2 cellular contexts compared by ENCODE assay signal in the genomic region with DNA sequence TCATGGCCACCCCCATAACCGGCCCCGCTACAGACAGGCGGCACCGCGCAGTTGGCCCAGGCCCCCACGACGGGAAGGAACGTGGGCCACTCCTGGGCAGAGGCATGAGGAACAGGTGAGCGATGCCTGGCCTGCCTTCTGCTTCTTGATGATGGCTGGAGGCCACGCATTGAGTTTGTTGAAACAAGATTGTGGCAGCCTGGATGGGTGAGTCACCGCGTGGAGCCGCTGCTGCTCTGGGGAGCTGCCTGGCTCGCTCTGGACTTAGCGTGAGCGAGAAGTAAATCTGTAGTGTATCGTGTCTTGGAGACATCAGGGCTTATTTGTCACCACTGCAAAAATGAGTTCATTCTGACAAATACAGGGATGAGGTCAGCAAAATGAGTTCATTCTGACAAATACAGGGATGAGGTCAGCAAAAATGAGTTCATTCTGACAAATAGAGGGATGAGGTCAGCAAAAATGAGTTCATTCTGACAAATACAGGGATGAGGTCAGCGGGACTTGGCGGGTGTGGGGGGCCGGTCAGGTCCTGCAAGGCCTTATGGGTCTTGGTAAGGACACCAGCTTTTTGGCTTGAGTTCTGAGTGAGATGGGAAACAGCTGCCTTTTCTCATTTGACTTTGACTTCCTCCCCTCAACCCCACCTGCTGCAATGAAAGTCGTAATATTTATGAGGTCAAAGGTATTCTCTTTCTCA.
TF ChIP-seq lines count a peak whose summit lies in the region.

No MANE protein-coding gene starts in this region.

TF ChIP-seq in HEK293, 187 proteins besides CTCF, POLR2A, EP300 and RAD21 (continued from another document and continues in another):
- TF ChIP-seq, protein P1, sequence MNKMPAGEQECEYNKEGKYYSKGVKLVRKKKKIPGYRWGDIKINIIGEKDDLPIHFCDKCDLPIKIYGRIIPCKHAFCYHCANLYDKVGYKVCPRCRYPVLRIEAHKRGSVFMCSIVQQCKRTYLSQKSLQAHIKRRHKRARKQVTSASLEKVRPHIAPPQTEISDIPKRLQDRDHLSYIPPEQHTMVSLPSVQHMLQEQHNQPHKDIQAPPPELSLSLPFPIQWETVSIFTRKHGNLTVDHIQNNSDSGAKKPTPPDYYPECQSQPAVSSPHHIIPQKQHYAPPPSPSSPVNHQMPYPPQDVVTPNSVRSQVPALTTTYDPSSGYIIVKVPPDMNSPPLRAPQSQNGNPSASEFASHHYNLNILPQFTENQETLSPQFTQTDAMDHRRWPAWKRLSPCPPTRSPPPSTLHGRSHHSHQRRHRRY (tag by site-specific recombination; IDR thresholded peaks at IDR 0.05) = no peak
- TF ChIP-seq ZNF501 (tag by site-specific recombination; IDR thresholded peaks at IDR 0.05) (peak; percentile 86), PRDM1 (tag by site-specific recombination; IDR thresholded peaks at IDR 0.05) (no peak), ZNF776 (tag by site-specific recombination; IDR thresholded peaks at IDR 0.05; ENCODE audit: borderline replicate concordance) (no peak), ZNF621 (tag by site-specific recombination; IDR thresholded peaks at IDR 0.05) (peak; percentile 84; the same call in 1 of the 2 replicates), ZNF416 (tag by site-specific recombination; IDR thresholded peaks at IDR 0.05) (peak; percentile 80; the same call in 1 of the 2 replicates), ZBTB21 (tag by site-specific recombination; IDR thresholded peaks at IDR 0.05) (peak; percentile 99), ZNF24 (tag by site-specific recombination; IDR thresholded peaks at IDR 0.05) (peak; percentile 99), ZNF202 (tag by site-specific recombination; IDR thresholded peaks at IDR 0.05; ENCODE audit: borderline replicate concordance) (peak; percentile 97), ZNF335 (tag by site-specific recombination; conservative IDR thresholded peaks at IDR 0.05) (peak; percentile 67)
- TF ChIP-seq, protein P2, sequence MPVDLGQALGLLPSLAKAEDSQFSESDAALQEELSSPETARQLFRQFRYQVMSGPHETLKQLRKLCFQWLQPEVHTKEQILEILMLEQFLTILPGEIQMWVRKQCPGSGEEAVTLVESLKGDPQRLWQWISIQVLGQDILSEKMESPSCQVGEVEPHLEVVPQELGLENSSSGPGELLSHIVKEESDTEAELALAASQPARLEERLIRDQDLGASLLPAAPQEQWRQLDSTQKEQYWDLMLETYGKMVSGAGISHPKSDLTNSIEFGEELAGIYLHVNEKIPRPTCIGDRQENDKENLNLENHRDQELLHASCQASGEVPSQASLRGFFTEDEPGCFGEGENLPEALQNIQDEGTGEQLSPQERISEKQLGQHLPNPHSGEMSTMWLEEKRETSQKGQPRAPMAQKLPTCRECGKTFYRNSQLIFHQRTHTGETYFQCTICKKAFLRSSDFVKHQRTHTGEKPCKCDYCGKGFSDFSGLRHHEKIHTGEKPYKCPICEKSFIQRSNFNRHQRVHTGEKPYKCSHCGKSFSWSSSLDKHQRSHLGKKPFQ (tag by site-specific recombination; IDR thresholded peaks at IDR 0.05) = no peak
- TF ChIP-seq, protein P3, sequence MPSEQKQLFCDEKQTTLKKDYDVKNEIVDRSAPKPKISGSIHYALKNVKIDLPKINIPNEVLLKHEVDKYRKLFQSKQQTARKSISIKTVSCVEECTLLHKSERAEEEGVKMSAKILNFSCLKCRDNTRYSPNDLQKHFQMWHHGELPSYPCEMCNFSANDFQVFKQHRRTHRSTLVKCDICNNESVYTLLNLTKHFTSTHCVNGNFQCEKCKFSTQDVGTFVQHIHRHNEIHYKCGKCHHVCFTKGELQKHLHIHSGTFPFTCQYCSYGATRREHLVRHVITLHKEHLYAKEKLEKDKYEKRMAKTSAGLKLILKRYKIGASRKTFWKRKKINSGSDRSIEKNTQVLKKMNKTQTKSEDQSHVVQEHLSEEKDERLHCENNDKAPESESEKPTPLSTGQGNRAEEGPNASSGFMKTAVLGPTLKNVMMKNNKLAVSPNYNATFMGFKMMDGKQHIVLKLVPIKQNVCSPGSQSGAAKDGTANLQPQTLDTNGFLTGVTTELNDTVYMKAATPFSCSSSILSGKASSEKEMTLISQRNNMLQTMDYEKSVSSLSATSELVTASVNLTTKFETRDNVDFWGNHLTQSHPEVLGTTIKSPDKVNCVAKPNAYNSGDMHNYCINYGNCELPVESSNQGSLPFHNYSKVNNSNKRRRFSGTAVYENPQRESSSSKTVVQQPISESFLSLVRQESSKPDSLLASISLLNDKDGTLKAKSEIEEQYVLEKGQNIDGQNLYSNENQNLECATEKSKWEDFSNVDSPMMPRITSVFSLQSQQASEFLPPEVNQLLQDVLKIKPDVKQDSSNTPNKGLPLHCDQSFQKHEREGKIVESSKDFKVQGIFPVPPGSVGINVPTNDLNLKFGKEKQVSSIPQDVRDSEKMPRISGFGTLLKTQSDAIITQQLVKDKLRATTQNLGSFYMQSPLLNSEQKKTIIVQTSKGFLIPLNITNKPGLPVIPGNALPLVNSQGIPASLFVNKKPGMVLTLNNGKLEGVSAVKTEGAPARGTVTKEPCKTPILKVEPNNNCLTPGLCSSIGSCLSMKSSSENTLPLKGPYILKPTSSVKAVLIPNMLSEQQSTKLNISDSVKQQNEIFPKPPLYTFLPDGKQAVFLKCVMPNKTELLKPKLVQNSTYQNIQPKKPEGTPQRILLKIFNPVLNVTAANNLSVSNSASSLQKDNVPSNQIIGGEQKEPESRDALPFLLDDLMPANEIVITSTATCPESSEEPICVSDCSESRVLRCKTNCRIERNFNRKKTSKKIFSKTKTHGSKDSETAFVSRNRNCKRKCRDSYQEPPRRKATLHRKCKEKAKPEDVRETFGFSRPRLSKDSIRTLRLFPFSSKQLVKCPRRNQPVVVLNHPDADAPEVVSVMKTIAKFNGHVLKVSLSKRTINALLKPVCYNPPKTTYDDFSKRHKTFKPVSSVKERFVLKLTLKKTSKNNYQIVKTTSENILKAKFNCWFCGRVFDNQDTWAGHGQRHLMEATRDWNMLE (tag by site-specific recombination; conservative IDR thresholded peaks at IDR 0.05; ENCODE audit: low read depth) = peak; percentile 76
- TF ChIP-seq, protein P4, sequence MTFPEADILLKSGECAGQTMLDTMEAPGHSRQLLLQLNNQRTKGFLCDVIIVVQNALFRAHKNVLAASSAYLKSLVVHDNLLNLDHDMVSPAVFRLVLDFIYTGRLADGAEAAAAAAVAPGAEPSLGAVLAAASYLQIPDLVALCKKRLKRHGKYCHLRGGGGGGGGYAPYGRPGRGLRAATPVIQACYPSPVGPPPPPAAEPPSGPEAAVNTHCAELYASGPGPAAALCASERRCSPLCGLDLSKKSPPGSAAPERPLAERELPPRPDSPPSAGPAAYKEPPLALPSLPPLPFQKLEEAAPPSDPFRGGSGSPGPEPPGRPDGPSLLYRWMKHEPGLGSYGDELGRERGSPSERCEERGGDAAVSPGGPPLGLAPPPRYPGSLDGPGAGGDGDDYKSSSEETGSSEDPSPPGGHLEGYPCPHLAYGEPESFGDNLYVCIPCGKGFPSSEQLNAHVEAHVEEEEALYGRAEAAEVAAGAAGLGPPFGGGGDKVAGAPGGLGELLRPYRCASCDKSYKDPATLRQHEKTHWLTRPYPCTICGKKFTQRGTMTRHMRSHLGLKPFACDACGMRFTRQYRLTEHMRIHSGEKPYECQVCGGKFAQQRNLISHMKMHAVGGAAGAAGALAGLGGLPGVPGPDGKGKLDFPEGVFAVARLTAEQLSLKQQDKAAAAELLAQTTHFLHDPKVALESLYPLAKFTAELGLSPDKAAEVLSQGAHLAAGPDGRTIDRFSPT (tag by site-specific recombination; IDR thresholded peaks at IDR 0.05) = peak; percentile 94

TF ChIP-seq in HepG2, 621 proteins besides CTCF, POLR2A, EP300 and RAD21 (continued from another document and continues in another):
- TF ChIP-seq, protein P5, sequence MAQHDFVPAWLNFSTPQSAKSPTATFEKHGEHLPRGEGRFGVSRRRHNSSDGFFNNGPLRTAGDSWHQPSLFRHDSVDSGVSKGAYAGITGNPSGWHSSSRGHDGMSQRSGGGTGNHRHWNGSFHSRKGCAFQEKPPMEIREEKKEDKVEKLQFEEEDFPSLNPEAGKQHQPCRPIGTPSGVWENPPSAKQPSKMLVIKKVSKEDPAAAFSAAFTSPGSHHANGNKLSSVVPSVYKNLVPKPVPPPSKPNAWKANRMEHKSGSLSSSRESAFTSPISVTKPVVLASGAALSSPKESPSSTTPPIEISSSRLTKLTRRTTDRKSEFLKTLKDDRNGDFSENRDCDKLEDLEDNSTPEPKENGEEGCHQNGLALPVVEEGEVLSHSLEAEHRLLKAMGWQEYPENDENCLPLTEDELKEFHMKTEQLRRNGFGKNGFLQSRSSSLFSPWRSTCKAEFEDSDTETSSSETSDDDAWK (CRISPR knock-in tag; IDR thresholded peaks at IDR 0.05) = no peak
- TF ChIP-seq ZFX (CRISPR knock-in tag; IDR thresholded peaks at IDR 0.05; ENCODE audit: low read depth) = no peak
- TF ChIP-seq CBX2 (IDR thresholded peaks at IDR 0.05; ENCODE audit: low read depth, low read length) = no peak
- no peak for TF ChIP-seq CBX2 (CRISPR knock-in tag; IDR thresholded peaks at IDR 0.05; ENCODE audit: low read depth)
- TF ChIP-seq IKZF1 (IDR thresholded peaks at IDR 0.05) = no peak
- TF ChIP-seq, protein P6, sequence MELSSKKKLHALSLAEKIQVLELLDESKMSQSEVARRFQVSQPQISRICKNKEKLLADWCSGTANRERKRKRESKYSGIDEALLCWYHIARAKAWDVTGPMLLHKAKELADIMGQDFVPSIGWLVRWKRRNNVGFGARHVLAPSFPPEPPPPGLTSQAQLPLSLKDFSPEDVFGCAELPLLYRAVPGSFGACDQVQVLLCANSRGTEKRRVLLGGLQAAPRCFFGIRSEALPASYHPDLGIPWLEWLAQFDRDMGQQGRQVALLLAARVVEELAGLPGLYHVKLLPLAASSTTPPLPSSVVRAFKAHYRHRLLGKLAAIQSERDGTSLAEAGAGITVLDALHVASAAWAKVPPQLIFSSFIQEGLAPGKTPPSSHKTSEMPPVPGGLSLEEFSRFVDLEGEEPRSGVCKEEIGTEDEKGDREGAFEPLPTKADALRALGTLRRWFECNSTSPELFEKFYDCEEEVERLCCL (CRISPR knock-in tag; IDR thresholded peaks at IDR 0.05; ENCODE audit: borderline replicate concordance) = no peak
- TF ChIP-seq ZNF644 (CRISPR knock-in tag; IDR thresholded peaks at IDR 0.05; ENCODE audit: low read depth) = 0 out of 2 replicates have a peak, but pooled peaks have one; percentile 36
- no peak for TF ChIP-seq ZNF282 (IDR thresholded peaks at IDR 0.05; ENCODE audit: partially characterized antibody)
- TF ChIP-seq, protein P7, sequence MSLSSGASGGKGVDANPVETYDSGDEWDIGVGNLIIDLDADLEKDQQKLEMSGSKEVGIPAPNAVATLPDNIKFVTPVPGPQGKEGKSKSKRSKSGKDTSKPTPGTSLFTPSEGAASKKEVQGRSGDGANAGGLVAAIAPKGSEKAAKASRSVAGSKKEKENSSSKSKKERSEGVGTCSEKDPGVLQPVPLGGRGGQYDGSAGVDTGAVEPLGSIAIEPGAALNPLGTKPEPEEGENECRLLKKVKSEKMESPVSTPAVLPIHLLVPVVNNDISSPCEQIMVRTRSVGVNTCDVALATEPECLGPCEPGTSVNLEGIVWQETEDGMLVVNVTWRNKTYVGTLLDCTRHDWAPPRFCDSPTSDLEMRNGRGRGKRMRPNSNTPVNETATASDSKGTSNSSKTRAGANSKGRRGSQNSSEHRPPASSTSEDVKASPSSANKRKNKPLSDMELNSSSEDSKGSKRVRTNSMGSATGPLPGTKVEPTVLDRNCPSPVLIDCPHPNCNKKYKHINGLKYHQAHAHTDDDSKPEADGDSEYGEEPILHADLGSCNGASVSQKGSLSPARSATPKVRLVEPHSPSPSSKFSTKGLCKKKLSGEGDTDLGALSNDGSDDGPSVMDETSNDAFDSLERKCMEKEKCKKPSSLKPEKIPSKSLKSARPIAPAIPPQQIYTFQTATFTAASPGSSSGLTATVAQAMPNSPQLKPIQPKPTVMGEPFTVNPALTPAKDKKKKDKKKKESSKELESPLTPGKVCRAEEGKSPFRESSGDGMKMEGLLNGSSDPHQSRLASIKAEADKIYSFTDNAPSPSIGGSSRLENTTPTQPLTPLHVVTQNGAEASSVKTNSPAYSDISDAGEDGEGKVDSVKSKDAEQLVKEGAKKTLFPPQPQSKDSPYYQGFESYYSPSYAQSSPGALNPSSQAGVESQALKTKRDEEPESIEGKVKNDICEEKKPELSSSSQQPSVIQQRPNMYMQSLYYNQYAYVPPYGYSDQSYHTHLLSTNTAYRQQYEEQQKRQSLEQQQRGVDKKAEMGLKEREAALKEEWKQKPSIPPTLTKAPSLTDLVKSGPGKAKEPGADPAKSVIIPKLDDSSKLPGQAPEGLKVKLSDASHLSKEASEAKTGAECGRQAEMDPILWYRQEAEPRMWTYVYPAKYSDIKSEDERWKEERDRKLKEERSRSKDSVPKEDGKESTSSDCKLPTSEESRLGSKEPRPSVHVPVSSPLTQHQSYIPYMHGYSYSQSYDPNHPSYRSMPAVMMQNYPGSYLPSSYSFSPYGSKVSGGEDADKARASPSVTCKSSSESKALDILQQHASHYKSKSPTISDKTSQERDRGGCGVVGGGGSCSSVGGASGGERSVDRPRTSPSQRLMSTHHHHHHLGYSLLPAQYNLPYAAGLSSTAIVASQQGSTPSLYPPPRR (CRISPR knock-in tag; IDR thresholded peaks at IDR 0.05; ENCODE audit: borderline replicate concordance) = no peak
- TF ChIP-seq ZSCAN30 (CRISPR knock-in tag; IDR thresholded peaks at IDR 0.05) = no peak
- TF ChIP-seq, protein P8, sequence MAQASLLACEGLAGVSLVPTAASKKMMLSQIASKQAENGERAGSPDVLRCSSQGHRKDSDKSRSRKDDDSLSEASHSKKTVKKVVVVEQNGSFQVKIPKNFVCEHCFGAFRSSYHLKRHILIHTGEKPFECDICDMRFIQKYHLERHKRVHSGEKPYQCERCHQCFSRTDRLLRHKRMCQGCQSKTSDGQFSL (CRISPR knock-in tag; IDR thresholded peaks at IDR 0.05) = no peak
- no peak for TF ChIP-seq HNRNPLL (IDR thresholded peaks at IDR 0.05; ENCODE audit: low read depth, low read length, poor library complexity, severe bottlenecking)
- TF ChIP-seq, protein P9, sequence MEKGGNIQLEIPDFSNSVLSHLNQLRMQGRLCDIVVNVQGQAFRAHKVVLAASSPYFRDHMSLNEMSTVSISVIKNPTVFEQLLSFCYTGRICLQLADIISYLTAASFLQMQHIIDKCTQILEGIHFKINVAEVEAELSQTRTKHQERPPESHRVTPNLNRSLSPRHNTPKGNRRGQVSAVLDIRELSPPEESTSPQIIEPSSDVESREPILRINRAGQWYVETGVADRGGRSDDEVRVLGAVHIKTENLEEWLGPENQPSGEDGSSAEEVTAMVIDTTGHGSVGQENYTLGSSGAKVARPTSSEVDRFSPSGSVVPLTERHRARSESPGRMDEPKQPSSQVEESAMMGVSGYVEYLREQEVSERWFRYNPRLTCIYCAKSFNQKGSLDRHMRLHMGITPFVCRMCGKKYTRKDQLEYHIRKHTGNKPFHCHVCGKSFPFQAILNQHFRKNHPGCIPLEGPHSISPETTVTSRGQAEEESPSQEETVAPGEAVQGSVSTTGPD (CRISPR knock-in tag; IDR thresholded peaks at IDR 0.05) = no peak
- TF ChIP-seq TBL1XR1 (IDR thresholded peaks at IDR 0.05; ENCODE audit: borderline replicate concordance, low read length, partially characterized antibody) = no peak
